ENCODE assay signal across 27 cellular contexts in the genomic region with DNA sequence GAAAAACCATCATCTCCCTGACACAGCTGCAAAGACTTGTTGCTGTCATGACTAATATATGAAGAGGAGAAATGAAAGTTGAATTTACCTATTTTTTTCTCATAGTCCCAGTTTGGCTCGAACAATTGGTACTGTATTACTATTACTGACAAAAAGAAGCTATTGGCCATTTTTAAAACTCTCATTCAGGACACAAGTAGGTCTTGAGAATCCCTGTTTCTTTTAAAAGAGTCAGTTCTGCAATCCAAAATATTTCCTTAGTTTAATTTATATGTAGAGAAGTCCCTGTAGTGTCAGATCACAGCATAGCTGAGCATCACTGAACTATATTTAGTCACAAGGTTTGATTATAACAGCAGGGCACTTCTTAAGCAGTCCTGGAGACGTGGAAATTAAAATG. TPM values are rescaled to one million over a fixed set of nuclear protein-coding genes. Genes with fewer than 3 reads are reported as not detected.
DNase-seq lines count a peak whose midpoint lies in the region; ATAC-seq, FAIRE-seq and TF ChIP-seq lines count a peak whose summit lies in the region.
"Had no signal": no experiment of that assay in that cellular context is flagged by ENCODE, and none has a peak within 500 bp of the region (broad histone marks: within the 10 kb centered on the region; RNA-seq: fewer than 3 reads in every experiment).

No MANE protein-coding gene starts in this region.

- no peak overlapping the region for H3K4me2 ChIP-seq in GM12878 (ENCODE audit: control insufficient read depth, insufficient read depth)
- no peak overlapping the region for H3K4me2 ChIP-seq in mesenchymal stem cell (ENCODE audit: low read length, poor library complexity, severe bottlenecking)
- H3K4me2 ChIP-seq: BLaER1 treated with 17β-estradiol and CSF1 and Interleukin-3, amounts not matched to agents 10 nM and 100 nM; KMS-11 had no signal

- no peak overlapping the region for H4K91ac ChIP-seq in mesenchymal stem cell (ENCODE audit: low read length)

- H2BK120ac ChIP-seq in mesenchymal stem cell (ENCODE audit: low read depth, low read length), result no peak overlapping the region

- no peaks in the 10 kb centered on the region for H3K9me3 Mint-ChIP-seq in naive thymus-derived CD4-positive, alpha-beta T cell
- H3K9me3 Mint-ChIP-seq: activated CD8-positive, alpha-beta T cell treated with anti-CD3 and anti-CD28 coated beads for 36 hours; T-helper 2 cell treated with Interferon-gamma antibody and Interleukin-4, amounts not matched to agents 5 μg/mL and 100 μg/mL, for 36 hours had no signal

- BruUV-seq in GM12878 (replicated peaks; lab: Mats Ljungman, UMichigan), result no TSS peak

- no peak overlapping the region for H4K8ac ChIP-seq in mesenchymal stem cell (ENCODE audit: low read length)

- H2BK15ac ChIP-seq in mesenchymal stem cell (ENCODE audit: low read depth, poor library complexity, severe bottlenecking), result no peak overlapping the region

- H3K27me3 Mint-ChIP-seq in naive thymus-derived CD4-positive, alpha-beta T cell, result peaks cover 3 to 20% (median 8%) of the 10 kb centered on the region in 5 donors

- H3K36me3 ChIP-seq in GM12878 (ENCODE audit: control insufficient read depth in 2 of 2, insufficient read depth in 2 of 2, low read length in 1 of 2) (no peaks in the 10 kb centered on the region), mesenchymal stem cell (ENCODE audit: control insufficient read depth in 1 of 2, insufficient read depth in 2 of 2, low read depth in 1 of 2, low read length in 2 of 2) (no peaks in the 10 kb centered on the region), tibial artery (no peaks in the 10 kb centered on the region)
- no peaks in the 10 kb centered on the region for H3K36me3 ChIP-seq in naive thymus-derived CD4-positive, alpha-beta T cell (ENCODE audit: control insufficient read depth in 2 of 3, insufficient read depth in 3 of 3, low read length in 3 of 3)
- H3K36me3 ChIP-seq: BLaER1 treated with 17β-estradiol and CSF1 and Interleukin-3, amounts not matched to agents 10 nM and 100 nM; lower lobe of right lung; ovary; right atrium auricular region had no signal

- no peak overlapping the region for H2BK5ac ChIP-seq in mesenchymal stem cell (ENCODE audit: low read depth, low read length, poor library complexity, severe bottlenecking)

- TF ChIP-seq POLR2A in GM12878 (IDR thresholded peaks at IDR 0.05; ENCODE audit: low read depth, low read length), result no peak

- no peaks in the 10 kb centered on the region for H3K36me3 Mint-ChIP-seq in naive thymus-derived CD4-positive, alpha-beta T cell
- H3K36me3 Mint-ChIP-seq: activated naive CD8-positive, alpha-beta T cell; stimulated activated effector memory CD8-positive, alpha-beta T cell treated with anti-CD3 and anti-CD28 coated beads, Interleukin-12 subunit alpha, Interleukin-12 subunit beta, amount 100 ng/mL, for 72 hours had no signal

- H3K4ac ChIP-seq in mesenchymal stem cell (ENCODE audit: low read depth in 1 of 2, low read length in 2 of 2), result no peak overlapping the region

- peak; percentile 45 for ATAC-seq in GM12878
- no peak for ATAC-seq in naive thymus-derived CD4-positive, alpha-beta T cell
- ATAC-seq in HG03565 (IDR thresholded peaks at IDR 0.05; ENCODE audit: unreplicated experiment), result no peak
- ATAC-seq: activated CD8-positive, alpha-beta T cell treated with anti-CD3 and anti-CD28 coated beads for 36 hours; lower lobe of right lung; mucosa of descending colon; stimulated activated effector memory CD8-positive, alpha-beta T cell treated with anti-CD3 and anti-CD28 coated beads, Interleukin-12 subunit alpha, Interleukin-12 subunit beta, amount 100 ng/mL, for 72 hours had no signal

- H2AK5ac ChIP-seq in mesenchymal stem cell (ENCODE audit: low read length, severe bottlenecking), result no peak overlapping the region

- H3K9me3 ChIP-seq in GM12878 (replicated peaks; ENCODE audit: control insufficient read depth, insufficient read depth, low read length) (no peaks in the 10 kb centered on the region), mesenchymal stem cell (ENCODE audit: control insufficient read depth, low read length) (no peaks in the 10 kb centered on the region), tibial artery (no peaks in the 10 kb centered on the region)
- no peaks in the 10 kb centered on the region for H3K9me3 ChIP-seq in naive thymus-derived CD4-positive, alpha-beta T cell (ENCODE audit: control insufficient read depth in 2 of 3, low read length in 3 of 3)
- H3K9me3 ChIP-seq: lower lobe of right lung, mucosa of descending colon, ovary, right atrium auricular region had no signal

- TF ChIP-seq RAD21 in GM12878 (IDR thresholded peaks at IDR 0.05; ENCODE audit: insufficient read depth, low read depth, low read length), result no peak

- H3K18ac ChIP-seq in mesenchymal stem cell (ENCODE audit: low read depth in 1 of 2, low read length in 2 of 2), result no peak overlapping the region

- peaks cover 0 to 8% (median 0%) of the 10 kb centered on the region in 7 donors for H3K4me1 Mint-ChIP-seq in naive thymus-derived CD4-positive, alpha-beta T cell
- H3K4me1 Mint-ChIP-seq: stimulated activated effector memory CD8-positive, alpha-beta T cell treated with anti-CD3 and anti-CD28 coated beads, Interleukin-12 subunit alpha, Interleukin-12 subunit beta, amount 100 ng/mL, for 72 hours had no signal

- peaks cover 3% of the 10 kb centered on the region for H3K79me1 ChIP-seq in mesenchymal stem cell (replicated peaks; ENCODE audit: low read length, poor library complexity, severe bottlenecking)

- in situ Hi-C loops in GM12878 (cut with MboI), result no loop called here

- CTCF ChIA-PET in GM12878 (lab: Yijun Ruan, JAX), result interaction anchor here (0.8 to 4.4 kb wide), 6 partner anchors 9 to 75 kb away, joined by 3 to 26 read pairs (median 6); partner anchors contain the start of gene SPART
- CTCF ChIA-PET in naive thymus-derived CD4-positive, alpha-beta T cell (lab: Charles Lee), result no interaction called here

- H3K9ac ChIP-seq in GM12878 (ENCODE audit: control insufficient read depth, insufficient read depth, low read length) (no peak overlapping the region), mesenchymal stem cell (ENCODE audit: low read length) (peak overlapping the region; percentile 62)
- H3K9ac ChIP-seq: BLaER1 treated with 17β-estradiol and CSF1 and Interleukin-3, amounts not matched to agents 10 nM and 100 nM; KMS-11 had no signal

- no peak overlapping the region for H3K4me3 Mint-ChIP-seq in naive thymus-derived CD4-positive, alpha-beta T cell
- H3K4me3 Mint-ChIP-seq: activated CD8-positive, alpha-beta T cell treated with anti-CD3 and anti-CD28 coated beads for 36 hours; activated naive CD8-positive, alpha-beta T cell; stimulated activated effector memory CD8-positive, alpha-beta T cell treated with anti-CD3 and anti-CD28 coated beads, Interleukin-12 subunit alpha, Interleukin-12 subunit beta, amount 100 ng/mL, for 72 hours; T-helper 2 cell treated with Interferon-gamma antibody and Interleukin-4, amounts not matched to agents 5 μg/mL and 100 μg/mL, for 36 hours had no signal

- no peaks in the 10 kb centered on the region for H3K79me2 ChIP-seq in GM12878 (ENCODE audit: control insufficient read depth, insufficient read depth, low read length)

- SMC1A ChIA-PET in GM12878 (lab: Charles Lee; ENCODE audit: uncharacterized antibody, unreplicated experiment), result interaction anchor here (0.7 to 6.7 kb wide), 9 partner anchors 8 to 60 kb away, joined by 3 to 30 read pairs (median 8); no protein-coding TSS in a partner anchor

- no peak overlapping the region for H3K27ac Mint-ChIP-seq in naive thymus-derived CD4-positive, alpha-beta T cell
- H3K27ac Mint-ChIP-seq: activated CD8-positive, alpha-beta T cell treated with anti-CD3 and anti-CD28 coated beads for 36 hours; activated naive CD8-positive, alpha-beta T cell; stimulated activated effector memory CD8-positive, alpha-beta T cell treated with anti-CD3 and anti-CD28 coated beads, Interleukin-12 subunit alpha, Interleukin-12 subunit beta, amount 100 ng/mL, for 72 hours; T-helper 2 cell treated with Interferon-gamma antibody and Interleukin-4, amounts not matched to agents 5 μg/mL and 100 μg/mL, for 36 hours had no signal

- POLR2A ChIA-PET in GM12878 (lab: Charles Lee), result interaction anchor here (0.8 to 1.5 kb wide), 4 partner anchors 13 to 420 kb away, joined by 3 to 4 read pairs (median 3); no protein-coding TSS in a partner anchor
- POLR2A ChIA-PET in naive thymus-derived CD4-positive, alpha-beta T cell (lab: Charles Lee), result interaction anchor here (0.7 kb wide), 1 partner anchor 60 kb away, joined by 4 read pairs; no protein-coding TSS in a partner anchor

- H3K4me1 ChIP-seq in GM12878 (ENCODE audit: control insufficient read depth, insufficient read depth, low read length) (no peaks in the 10 kb centered on the region), mesenchymal stem cell (ENCODE audit: control insufficient read depth, insufficient read depth, low read depth, low read length) (peaks cover 16% of the 10 kb centered on the region), tibial artery (peaks cover 0 to 48% (median 10%) of the 10 kb centered on the region in 4 donors)
- H3K4me1 ChIP-seq in naive thymus-derived CD4-positive, alpha-beta T cell (ENCODE audit: control insufficient read depth in 2 of 2, insufficient read depth in 2 of 2, low read length in 2 of 2), result no peaks in the 10 kb centered on the region
- H3K4me1 ChIP-seq: BLaER1 treated with 17β-estradiol and CSF1 and Interleukin-3, amounts not matched to agents 10 nM and 100 nM; lower lobe of right lung had no signal

- intact Hi-C loops in GM12878 (cut with micrococcal nuclease; ENCODE audit: unreplicated experiment), result no loop called here
- intact Hi-C loops in tibial artery (cut with DNase I; ENCODE audit: low total_unique reads), result no loop called here
- intact Hi-C loops in naive thymus-derived CD4-positive, alpha-beta T cell (cut with micrococcal nuclease), result no loop called here

- RAD21 ChIA-PET in GM12878 (lab: Charles Lee; ENCODE audit: unreplicated experiment), result interaction anchor here (0.6 to 7.3 kb wide), 4 partner anchors 12 to 463 kb away, joined by 3 to 67 read pairs (median 4); partner anchors contain the start of gene SPART

- H2AFZ ChIP-seq in GM12878 (ENCODE audit: control insufficient read depth, low read depth, low read length) (no peak overlapping the region), mesenchymal stem cell (ENCODE audit: low read depth, low read length) (no peak overlapping the region)

- TF ChIP-seq CTCF in GM12878 (IDR thresholded peaks at IDR 0.05 in 2 of 3, conservative IDR thresholded peaks at IDR 0.05 in 1 of 3; ENCODE audit: control insufficient read depth in 2 of 3, extremely low read depth in 1 of 3, insufficient read depth in 1 of 3, low read depth in 3 of 3, low read length in 3 of 3) (no peak), tibial artery (IDR thresholded peaks at IDR 0.05) (no peak)

- H3K27ac ChIP-seq in GM12878 (ENCODE audit: control insufficient read depth, insufficient read depth) (no peak overlapping the region), mesenchymal stem cell (ENCODE audit: low read length, poor library complexity, severe bottlenecking) (no peak overlapping the region), tibial artery (peak overlapping the region; percentile 46 to 56)
- no peak overlapping the region for H3K27ac ChIP-seq in naive thymus-derived CD4-positive, alpha-beta T cell (ENCODE audit: low read depth, low read length)
- H3K27ac ChIP-seq: BLaER1 treated with 17β-estradiol and CSF1 and Interleukin-3, amounts not matched to agents 10 nM and 100 nM; KMS-11; lower lobe of right lung; right atrium auricular region had no signal

- no peak for TF ChIP-seq EP300 in GM12878 (IDR thresholded peaks at IDR 0.05; ENCODE audit: borderline replicate concordance in 1 of 2, control insufficient read depth in 1 of 2, low read depth in 2 of 2, low read length in 2 of 2)

- WGBS in GM12878 (ENCODE audit: insufficient coverage, insufficient replicate concordance, low lambda C conversion rate, missing lambda C conversion rate), result 2% methylated on average over 2 of the region's 2 CpGs
- WGBS in mesenchymal stem cell, result 90% methylated on average over 2 of the region's 2 CpGs

- no peaks in the 10 kb centered on the region for H3K27me3 ChIP-seq in GM12878 (replicated peaks in 1 of 2; ENCODE audit: control insufficient read depth in 2 of 2, insufficient read depth in 2 of 2, low read length in 1 of 2)
- no peaks in the 10 kb centered on the region for H3K27me3 ChIP-seq in mesenchymal stem cell (ENCODE audit: control insufficient read depth in 1 of 2, insufficient read depth in 1 of 2, low read length in 2 of 2)
- no peaks in the 10 kb centered on the region for H3K27me3 ChIP-seq in tibial artery
- H3K27me3 ChIP-seq in naive thymus-derived CD4-positive, alpha-beta T cell (ENCODE audit: control insufficient read depth in 2 of 2, insufficient read depth in 2 of 2, low read length in 2 of 2), result no peaks in the 10 kb centered on the region
- H3K27me3 ChIP-seq: BLaER1 treated with 17β-estradiol and CSF1 and Interleukin-3, amounts not matched to agents 10 nM and 100 nM; ovary; right atrium auricular region had no signal

- no peak for FAIRE-seq in GM12878 (lab: Jason Lieb, UNC)
- FAIRE-seq: GM18507, kidney had no signal

- H3K14ac ChIP-seq in mesenchymal stem cell (ENCODE audit: low read length in 2 of 2), result no peak overlapping the region

- no peak overlapping the region for H2BK12ac ChIP-seq in mesenchymal stem cell (ENCODE audit: low read length in 2 of 2)

- DNase-seq in LHCN-M2 (ENCODE audit: low read depth), result peak; percentile 31
- no peak for DNase-seq in GM12878 (ENCODE audit: low read depth, low spot score)
- DNase-seq in mesenchymal stem cell, result no peak
- DNase-seq in tibial artery, result no peak
- no peak for DNase-seq in naive thymus-derived CD4-positive, alpha-beta T cell
- DNase-seq in NCI-H1417 treated with DMSO at 0.1 percent for 48 hours (lab: John Stamatoyannopoulos, UW), result no peak
- DNase-seq: activated CD8-positive, alpha-beta T cell treated with anti-CD3 and anti-CD28 coated beads for 36 hours; activated effector memory CD4-positive, alpha-beta T cell treated with Interleukin-2 at 50 U/mL for 16 hours; GDM1; lower lobe of right lung; mucosa of descending colon; NCI-H1694 treated with DMSO at 0.1 percent for 48 hours; NCI-H2171; NCI-H526; SHP77; stimulated activated CD4-positive, alpha-beta T cell treated with anti-CD3 and anti-CD28 coated beads, Interleukin-12 subunit alpha, Interleukin-12 subunit beta, amount 100 ng/mL, for 4 hours; stimulated activated CD4-positive, alpha-beta T cell treated with anti-CD3 and anti-CD28 coated beads, Interleukin-4, amount 100 ng/mL, for 24 hours had no signal

- no peak overlapping the region for H3K23ac ChIP-seq in mesenchymal stem cell (ENCODE audit: low read length in 2 of 2)

- H4K20me1 ChIP-seq in GM12878 (ENCODE audit: control insufficient read depth, insufficient read depth), result no peaks in the 10 kb centered on the region
- H4K20me1 ChIP-seq: BLaER1 treated with 17β-estradiol and CSF1 and Interleukin-3, amounts not matched to agents 10 nM and 100 nM had no signal

- H3K4me3 ChIP-seq in GM12878 (no peak overlapping the region), mesenchymal stem cell (ENCODE audit: insufficient read depth in 1 of 2, low read depth in 1 of 2, low read length in 2 of 2) (no peak overlapping the region), tibial artery (no peak overlapping the region)
- no peak overlapping the region for H3K4me3 ChIP-seq in naive thymus-derived CD4-positive, alpha-beta T cell (ENCODE audit: low read length)
- H3K4me3 ChIP-seq: BLaER1 treated with 17β-estradiol and CSF1 and Interleukin-3, amounts not matched to agents 10 nM and 100 nM; lower lobe of right lung; mucosa of descending colon; ovary; right atrium auricular region had no signal

RNA-seq across cellular contexts. Expression of gene SPART, which starts 12.2 kb away (rescaled TPM):
- total RNA-seq in LHCN-M2 (2014; rRNA removed) (107 and 117 TPM in 2 replicates), GM12878 (2014; rRNA removed) (20.9 and 22.1 TPM in 2 replicates), GM12878 (2014; rRNA removed; fragmentation: Illumina TruSeq; extraction: Trizol) (48.3 and 50.0 TPM in 2 replicates), GM12878 (2021) (35.6 and 36.2 TPM in 2 replicates)
- polyA plus RNA-seq in LHCN-M2 (2012), result 43.5 TPM
- 18.2 and 20.4 TPM in 2 replicates for total RNA-seq in GM12878 (2013; cell fraction: nucleolus; rRNA removed)
- 10.0 TPM for polyA plus RNA-seq in GM12878 (2011; ENCODE audit: low read depth)
- polyA plus RNA-seq in GM12878 (2011; rRNA removed) (52.2 and 63.5 TPM in 2 replicates), GM12878 (2014; fragmentation: Illumina TruSeq; extraction: Trizol) (74.6 and 105 TPM in 2 replicates), GM12878 (2014; fragmentation: Nextera tagmentation; extraction: Ambion mirVana) (10 to 100 TPM; 17.6 to 20.9 TPM), GM12878 (2014; rRNA removed) (34.4 and 35.9 TPM in 2 replicates), GM12878 (2016; fragmentation: Nextera tagmentation; extraction: Ambion mirVana) (10 to 100 TPM; 59.7 to 65.9 TPM)
- 31.9 and 34.3 TPM in 2 replicates for polyA plus RNA-seq in GM12878 (2011; cell fraction: cytosol; rRNA removed)
- 33.9 and 42.0 TPM in 2 replicates for polyA plus RNA-seq in GM12878 (2011; cell fraction: nucleus; rRNA removed)
- 10.0 and 14.3 TPM in 2 replicates for polyA plus RNA-seq in GM12878 (2012)
- 44.0 and 81.4 TPM in 2 replicates for polyA minus RNA-seq in GM12878 (2011; rRNA and poly(A)+ RNA removed)
- polyA minus RNA-seq in GM12878 (2011; cell fraction: cytosol; rRNA and poly(A)+ RNA removed), result 24.3 and 33.4 TPM in 2 replicates
- polyA minus RNA-seq in GM12878 (2011; cell fraction: nucleus; rRNA and poly(A)+ RNA removed), result 9.1 and 14.5 TPM in 2 replicates
- polyA plus RNA-seq in mesenchymal stem cell (2013, experiment 1 of 2), result 87.6 TPM
- 86.1 TPM for polyA plus RNA-seq in mesenchymal stem cell (2013, experiment 2 of 2)
- total RNA-seq in naive thymus-derived CD4-positive, alpha-beta T cell, result 10 to 100 TPM; 24.8 to 67.5 (median 26.9) TPM
- polyA plus RNA-seq in naive thymus-derived CD4-positive, alpha-beta T cell, result 10 to 100 TPM; 39.6 to 59.1 TPM

Comparison
In these comparisons a context has a peak if more than half of its experiments do, and no peak if none do; other contexts are left out.
1. H3K27ac ChIP-seq: peak in tibial artery (2 of 2); none in GM12878 (single experiment), mesenchymal stem cell (single experiment) and naive thymus-derived CD4-positive, alpha-beta T cell (single experiment).